Comparison of ENCODE assay signal across 4 cellular contexts in genomic region chr11:62616957-62617356, GRCh38. TPM values are rescaled to one million over a fixed set of nuclear protein-coding genes. Genes with fewer than 3 reads are reported as not detected.
DNase-seq lines count a peak whose midpoint lies in the region; TF ChIP-seq lines count a peak whose summit lies in the region.
"Not testable (repeated sequence)": the region's sequence is repeated elsewhere in the genome, so short reads cannot be mapped to it uniquely, and the experiment has no call there.

No MANE protein-coding gene starts in this region.

- not testable (repeated sequence) for H3K9me3 ChIP-seq in neuronal stem cell (replicated peaks in 1 of 2; ENCODE audit: control insufficient read depth in 2 of 2, insufficient read depth in 1 of 2, low read depth in 1 of 2, low read length in 2 of 2)

- not testable (repeated sequence) for H3K4ac ChIP-seq in neuronal stem cell (ENCODE audit: low read length)

- not testable (repeated sequence) for H3K27me3 ChIP-seq in dorsolateral prefrontal cortex; neuronal stem cell (ENCODE audit: control insufficient read depth in 3 of 3, insufficient read depth in 3 of 3, low read depth in 1 of 3, low read length in 3 of 3)

- not testable (repeated sequence) for H2AFZ ChIP-seq in neuronal stem cell (ENCODE audit: low read length)

- H2BK5ac ChIP-seq in neuronal stem cell (ENCODE audit: low read length): peak overlapping the region; percentile 53

- H3K9ac ChIP-seq in neuronal stem cell (ENCODE audit: low read depth, low read length, poor library complexity): not testable (repeated sequence)

- intact Hi-C loops in dorsolateral prefrontal cortex (cut with DNase I): not testable (repeated sequence)

- H3K27ac ChIP-seq in dorsolateral prefrontal cortex (peak overlapping the region in 39 of 59 donors; percentile 54 to 99 (median 95)), temporal lobe (ENCODE audit: low read depth, low read length) (peak overlapping the region; percentile 87)
- H3K27ac ChIP-seq in neuronal stem cell (replicated peaks; ENCODE audit: low read length): not testable (repeated sequence)

- not testable (repeated sequence) for H3K36me3 Mint-ChIP-seq in activated naive CD4-positive, alpha-beta T cell treated with anti-CD3 and anti-CD28 coated beads, Interleukin-2, amount 50 U/mL, for 24 hours

- TF ChIP-seq CTCF in dorsolateral prefrontal cortex (IDR thresholded peaks at IDR 0.05 in 54 of 56, conservative IDR thresholded peaks at IDR 0.05 in 2 of 56; ENCODE audit: low read depth in 1 of 56, partially characterized antibody in 56 of 56): not testable (repeated sequence)

- H3K27ac Mint-ChIP-seq in activated naive CD4-positive, alpha-beta T cell treated with anti-CD3 and anti-CD28 coated beads, Interleukin-2, amount 50 U/mL, for 24 hours: peak overlapping the region; percentile 55

- not testable (repeated sequence) for H2AK5ac ChIP-seq in neuronal stem cell (ENCODE audit: low read depth, low read length)

- H3K4me3 ChIP-seq in dorsolateral prefrontal cortex; neuronal stem cell (ENCODE audit: low read length in 2 of 2): not testable (repeated sequence)

- not testable (repeated sequence) for H3K4me1 ChIP-seq in neuronal stem cell (ENCODE audit: control insufficient read depth in 2 of 2, insufficient read depth in 1 of 2, low read depth in 1 of 2, low read length in 2 of 2)

- not testable (repeated sequence) for H3K14ac ChIP-seq in neuronal stem cell (ENCODE audit: low read length)

- H3K23ac ChIP-seq in neuronal stem cell (ENCODE audit: low read depth, low read length, poor library complexity): not testable (repeated sequence)

- not testable (repeated sequence) for H3K27me3 Mint-ChIP-seq in activated naive CD4-positive, alpha-beta T cell treated with anti-CD3 and anti-CD28 coated beads, Interleukin-2, amount 50 U/mL, for 24 hours

- no CpG with 5 or more reads among the region's 14 CpGs for WGBS in neuronal stem cell (ENCODE audit: extremely low coverage in 2 of 2, insufficient read length in 2 of 2, insufficient replicate concordance in 1 of 2), 2 donors

- H3K4me1 Mint-ChIP-seq in activated naive CD4-positive, alpha-beta T cell treated with anti-CD3 and anti-CD28 coated beads, Interleukin-2, amount 50 U/mL, for 24 hours: peaks cover 49% of the 10 kb centered on the region

- not testable (repeated sequence) for H3K79me1 ChIP-seq in neuronal stem cell (ENCODE audit: low read depth, low read length)

- not testable (repeated sequence) for DNase-seq in dorsolateral prefrontal cortex; neuronal stem cell (ENCODE audit: low spot score)

- not testable (repeated sequence) for H3K9me3 Mint-ChIP-seq in activated naive CD4-positive, alpha-beta T cell treated with anti-CD3 and anti-CD28 coated beads, Interleukin-2, amount 50 U/mL, for 24 hours

- H2BK15ac ChIP-seq in neuronal stem cell (ENCODE audit: low read length): not testable (repeated sequence)

- not testable (repeated sequence) for H2BK12ac ChIP-seq in neuronal stem cell (ENCODE audit: low read length)

- H4K8ac ChIP-seq in neuronal stem cell (ENCODE audit: low read depth, low read length): not testable (repeated sequence)

- H3K4me2 ChIP-seq in neuronal stem cell (ENCODE audit: insufficient read depth, low read length, poor library complexity, severe bottlenecking): not testable (repeated sequence)

- H3K4me3 Mint-ChIP-seq in activated naive CD4-positive, alpha-beta T cell treated with anti-CD3 and anti-CD28 coated beads, Interleukin-2, amount 50 U/mL, for 24 hours: not testable (repeated sequence)

- H3K18ac ChIP-seq in neuronal stem cell (ENCODE audit: low read length): not testable (repeated sequence)

- not testable (repeated sequence) for H2BK120ac ChIP-seq in neuronal stem cell (ENCODE audit: low read depth, low read length)

- peaks cover 8 to 39% of the 10 kb centered on the region in 2 donors for H3K36me3 ChIP-seq in neuronal stem cell (replicated peaks in 1 of 2; ENCODE audit: control insufficient read depth in 2 of 2, insufficient read depth in 2 of 2, low read length in 2 of 2)

- not testable (repeated sequence) for H4K91ac ChIP-seq in neuronal stem cell (ENCODE audit: low read depth, low read length, poor library complexity)

RNA-seq across cellular contexts. Expression of gene ROM1, which starts 3.9 kb away (rescaled TPM):
- total RNA-seq in dorsolateral prefrontal cortex (10 to 100 TPM; 11.3 to 68.7 (median 24.9) TPM), temporal lobe (1.7 TPM)
- 0.95 TPM for polyA plus RNA-seq in neuronal stem cell (2013, experiment 1 of 2)
- polyA plus RNA-seq in neuronal stem cell (2013, experiment 2 of 2): 0.58 TPM

RNA-seq across cellular contexts. Expression of gene EML3, which starts 4.4 kb away (rescaled TPM):
- total RNA-seq in dorsolateral prefrontal cortex (10 to 100 TPM; 19.0 to 72.1 (median 37.3) TPM), temporal lobe (4.2 TPM)
- 22.2 TPM for polyA plus RNA-seq in neuronal stem cell (2013, experiment 1 of 2)
- 21.7 TPM for polyA plus RNA-seq in neuronal stem cell (2013, experiment 2 of 2)

RNA-seq across cellular contexts. Expression of gene B3GAT3, which starts 4.8 kb away (rescaled TPM):
- total RNA-seq in dorsolateral prefrontal cortex (10 to 100 TPM; 52.5 to 99.7 (median 70.4) TPM), temporal lobe (15.7 TPM)
- 30.5 TPM for polyA plus RNA-seq in neuronal stem cell (2013, experiment 1 of 2)
- 30.4 TPM for polyA plus RNA-seq in neuronal stem cell (2013, experiment 2 of 2)

RNA-seq across cellular contexts. Expression of gene MTA2, which starts 15.3 kb away (rescaled TPM):
- 10 to 100 TPM; 39.4 to 85.0 (median 58.9) TPM for total RNA-seq in dorsolateral prefrontal cortex
- 61.4 TPM for polyA plus RNA-seq in neuronal stem cell (2013, experiment 1 of 2)
- polyA plus RNA-seq in neuronal stem cell (2013, experiment 2 of 2): 60.5 TPM
- 83.6 TPM for total RNA-seq in temporal lobe

RNA-seq across cellular contexts. Expression of gene TUT1, which starts 25.6 kb away (rescaled TPM):
- total RNA-seq in dorsolateral prefrontal cortex (10 to 100 TPM; 11.6 to 30.9 (median 19.4) TPM), temporal lobe (6.1 TPM)
- polyA plus RNA-seq in neuronal stem cell (2013, experiment 1 of 2): 14.3 TPM
- polyA plus RNA-seq in neuronal stem cell (2013, experiment 2 of 2): 14.6 TPM
